Comparison of ENCODE assay signal across 8 cellular contexts in the genomic region with DNA sequence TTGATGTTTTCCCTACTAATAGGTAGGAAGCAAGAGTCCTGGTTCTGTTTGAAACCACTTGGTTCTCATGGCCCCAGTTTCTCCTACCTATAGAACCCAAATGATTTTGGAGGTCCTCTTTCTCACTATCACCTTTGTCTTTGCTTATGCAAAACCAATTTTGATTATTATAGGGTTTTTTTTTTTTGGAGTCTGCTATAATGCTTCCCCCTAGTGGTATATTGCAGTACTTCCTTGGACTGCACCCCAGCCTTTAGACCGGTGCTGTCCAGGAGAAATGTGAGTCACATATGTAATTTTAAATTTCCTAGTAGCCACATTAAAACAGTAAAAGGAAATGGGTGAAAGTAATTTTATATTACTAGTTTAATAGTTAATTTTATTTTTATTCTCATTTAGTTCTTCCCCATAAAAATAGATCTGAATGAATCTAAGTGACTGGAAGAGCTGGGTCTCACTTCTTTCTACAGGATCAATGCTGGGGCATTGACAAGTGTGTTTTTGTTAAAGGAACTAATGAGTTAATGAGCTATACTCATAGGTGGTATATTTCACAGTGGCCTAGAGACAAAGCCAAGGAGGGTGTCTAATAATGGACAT. TPM values are rescaled to one million over a fixed set of nuclear protein-coding genes. Genes with fewer than 3 reads are reported as not detected.
A peak's percentile ranks its signal among the peaks of the same experiment; 100 is the strongest.
DNase-seq lines count a peak whose midpoint lies in the region; ATAC-seq, FAIRE-seq and TF ChIP-seq lines count a peak whose summit lies in the region.

No MANE protein-coding gene starts in this region.

- H3K27me3 ChIP-seq in CD8-positive, alpha-beta T cell (ENCODE audit: insufficient read depth, low read length): no peaks in the 10 kb centered on the region
- no peaks in the 10 kb centered on the region for H3K27me3 ChIP-seq in testis

- H3K27ac Mint-ChIP-seq in CD8-positive, alpha-beta T cell: peak overlapping the region; percentile 97

- H3K4me1 ChIP-seq in CD8-positive, alpha-beta T cell (ENCODE audit: insufficient read depth, low read length): peaks cover 92% of the 10 kb centered on the region
- H3K4me1 ChIP-seq in testis: no peaks in the 10 kb centered on the region

- H3K36me3 ChIP-seq in CD8-positive, alpha-beta T cell (ENCODE audit: insufficient read depth, low read length): peaks cover 59% of the 10 kb centered on the region
- H3K36me3 ChIP-seq in testis (ENCODE audit: low read depth, missing control alignments): no peaks in the 10 kb centered on the region

- ATAC-seq in CD8-positive, alpha-beta T cell: peak; percentile 52
- no peak for ATAC-seq in HG02610 (IDR thresholded peaks at IDR 0.05; ENCODE audit: unreplicated experiment)

- peak; percentile 47 for FAIRE-seq in islet of Langerhans (lab: Jason Lieb, UNC)

- intact Hi-C loops in CD8-positive, alpha-beta T cell (cut with DNase I, micrococcal nuclease): loop anchor here (1.0 to 5.0 kb wide), 5 partner anchors 102 to 304 kb away; no protein-coding TSS in a partner anchor
- intact Hi-C loops in testis (cut with DNase I; ENCODE audit: low total_unique reads): loop anchor here (5.0 to 10.0 kb wide), 2 partner anchors 174 to 276 kb away; partner anchors contain the start of gene DYRK3

- no peak overlapping the region for H3K4me3 Mint-ChIP-seq in CD8-positive, alpha-beta T cell

- peak in 1 of 7 experiments; percentile 42 for DNase-seq in CD8-positive, alpha-beta T cell
- DNase-seq in GM19240 (ENCODE audit: insufficient read length, low spot score): peak; percentile 56
- DNase-seq in NCI-H345 treated with DMSO at 0.1 percent for 48 hours (lab: John Stamatoyannopoulos, UW; ENCODE audit: unreplicated experiment): peak; percentile 47
- peak; percentile 80 for DNase-seq in astrocyte of the hippocampus (ENCODE audit: low read depth, low spot score)
- peak; percentile 57 for DNase-seq in testis
- DNase-seq in mesenteric fat pad (ENCODE audit: low spot score): no peak

- CTCF ChIA-PET in CD8-positive, alpha-beta T cell (lab: Charles Lee): interaction anchor here (0.7 to 13.1 kb wide), 40 partner anchors 10 to 276 kb away, joined by 3 to 395 read pairs (median 8); partner anchors contain the start of genes DYRK3, FCMR, IL20 and IL24

- peaks cover 89% of the 10 kb centered on the region for H3K36me3 Mint-ChIP-seq in CD8-positive, alpha-beta T cell

- H3K9me3 Mint-ChIP-seq in CD8-positive, alpha-beta T cell: no peaks in the 10 kb centered on the region

- H3K27ac ChIP-seq in CD8-positive, alpha-beta T cell (ENCODE audit: low read depth, low read length): no peak overlapping the region
- H3K27ac ChIP-seq in testis: no peak overlapping the region

- no peaks in the 10 kb centered on the region for H3K27me3 Mint-ChIP-seq in CD8-positive, alpha-beta T cell (ENCODE audit: low read depth)

- no peak overlapping the region for H3K4me3 ChIP-seq in CD8-positive, alpha-beta T cell (ENCODE audit: low read depth, low read length)
- no peak overlapping the region for H3K4me3 ChIP-seq in testis

- peaks cover 91% of the 10 kb centered on the region for H3K4me1 Mint-ChIP-seq in CD8-positive, alpha-beta T cell (ENCODE audit: low read depth)

- POLR2A ChIA-PET in CD8-positive, alpha-beta T cell (lab: Charles Lee): interaction anchor here (1.2 to 13.0 kb wide), 9 partner anchors 6 to 176 kb away, joined by 3 to 312 read pairs (median 11); partner anchors contain the start of gene FCMR

- 8 to 13% methylated on average over 1 of the region's 1 CpG for WGBS in testis, 2 donors

- TF ChIP-seq POLR2A in testis (IDR thresholded peaks at IDR 0.05): no peak

- H3K9me3 ChIP-seq in CD8-positive, alpha-beta T cell (ENCODE audit: low read length): no peaks in the 10 kb centered on the region
- no peaks in the 10 kb centered on the region for H3K9me3 ChIP-seq in testis

- peak; percentile 98 for TF ChIP-seq CTCF in CD8-positive, alpha-beta T cell (IDR thresholded peaks at IDR 0.05)
- peak; percentile 71 to 93 (median 80) for TF ChIP-seq CTCF in testis (IDR thresholded peaks at IDR 0.05)

RNA-seq across cellular contexts. Expression of gene FCMR, which starts 10.6 kb away (rescaled TPM):
- 100 to 1,000 TPM; 119 to 133 TPM for total RNA-seq in CD8-positive, alpha-beta T cell
- total RNA-seq in testis: 1 to 10 TPM; 1.1 to 1.3 TPM
- polyA plus RNA-seq in testis (ENCODE audit: insufficient read depth, low read depth, low replicate concordance): 5.3 TPM
- 5.8 TPM for total RNA-seq in mesenteric fat pad

RNA-seq across cellular contexts. Expression of gene IL24, which starts 13.9 kb away (rescaled TPM):
- not detected for total RNA-seq in CD8-positive, alpha-beta T cell
- not detected for total RNA-seq in testis
- not detected for polyA plus RNA-seq in testis (ENCODE audit: insufficient read depth, low read depth, low replicate concordance)
- not detected for total RNA-seq in mesenteric fat pad

RNA-seq across cellular contexts. Expression of gene PIGR, which starts 35.1 kb away (rescaled TPM):
- total RNA-seq in CD8-positive, alpha-beta T cell: not detected
- not detected for total RNA-seq in testis
- polyA plus RNA-seq in testis (ENCODE audit: insufficient read depth, low read depth, low replicate concordance): 0.38 TPM
- total RNA-seq in mesenteric fat pad: 6.9 TPM

RNA-seq across cellular contexts. Expression of gene IL20, which starts 45.7 kb away (rescaled TPM):
- total RNA-seq in CD8-positive, alpha-beta T cell: not detected
- under 1 TPM in 1 of 2 donors, not detected in 1; 0.43 TPM for total RNA-seq in testis
- polyA plus RNA-seq in testis (ENCODE audit: insufficient read depth, low read depth, low replicate concordance): 0.37 TPM
- total RNA-seq in mesenteric fat pad: not detected

RNA-seq across cellular contexts. Expression of gene FCAMR, which starts 59.1 kb away (rescaled TPM):
- not detected for total RNA-seq in CD8-positive, alpha-beta T cell
- total RNA-seq in testis (under 1 TPM in 1 of 2 donors, not detected in 1; 0.31 TPM), mesenteric fat pad (not detected)
- polyA plus RNA-seq in testis (ENCODE audit: insufficient read depth, low read depth, low replicate concordance): 0.41 TPM

Comparison
In these comparisons a context has a peak if more than half of its experiments do, and no peak if none do; other contexts are left out.
1. RNA of gene FCMR, which starts 10.6 kb away (total RNA-seq): 119 to 133 TPM in CD8-positive, alpha-beta T cell; 5.8 TPM in mesenteric fat pad (single experiment) and 1.1 to 1.3 TPM in testis; every median in the first group is over 10 times any median in the second.